In the genomic region with DNA sequence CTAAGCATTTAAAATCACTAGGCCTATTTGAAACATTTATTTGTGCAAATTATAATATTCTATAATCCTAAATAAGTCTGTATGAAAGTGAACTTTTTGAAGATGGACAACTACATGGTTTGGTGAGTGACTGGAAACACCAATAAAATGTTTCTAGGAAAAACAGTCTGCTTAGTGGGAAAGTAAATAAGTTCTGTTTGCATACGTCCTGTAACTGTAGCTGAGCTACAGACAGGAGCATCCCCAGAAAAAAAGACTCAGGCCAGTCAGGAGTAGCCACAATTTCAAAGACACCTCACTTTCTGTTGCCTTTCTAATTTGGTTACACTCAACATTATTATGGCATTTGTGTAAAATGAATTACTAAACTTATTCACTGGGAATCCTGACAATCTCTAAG, we compare ENCODE assay signal across 24 cellular contexts. TPM values are rescaled to one million over a fixed set of nuclear protein-coding genes. Genes with fewer than 3 reads are reported as not detected.
A peak's percentile ranks its signal among the peaks of the same experiment; 100 is the strongest.
DNase-seq lines count a peak whose midpoint lies in the region; ATAC-seq and TF ChIP-seq lines count a peak whose summit lies in the region.
"Had no signal": no experiment of that assay in that cellular context is flagged by ENCODE, and none has a peak within 500 bp of the region (broad histone marks: within the 10 kb centered on the region; RNA-seq: fewer than 3 reads in every experiment).

No MANE protein-coding gene starts in this region.

- H3K4me3 ChIP-seq in endocrine pancreas (ENCODE audit: control insufficient read depth, insufficient read depth, low read length): peak overlapping the region; percentile 34
- H3K4me3 ChIP-seq in neural progenitor cell: no peak overlapping the region
- H3K4me3 ChIP-seq: A549; BLaER1 treated with 17β-estradiol and CSF1 and Interleukin-3, amounts not matched to agents 10 nM and 100 nM; HAP-1 had no signal

- H3K9ac ChIP-seq in endocrine pancreas (ENCODE audit: control insufficient read depth, insufficient read depth, low read length) (no peak overlapping the region), neural progenitor cell (no peak overlapping the region)
- H3K9ac ChIP-seq: BLaER1 treated with 17β-estradiol and CSF1 and Interleukin-3, amounts not matched to agents 10 nM and 100 nM had no signal

- no peaks in the 10 kb centered on the region for H3K27me3 Mint-ChIP-seq in neural progenitor cell (ENCODE audit: insufficient read depth, low read depth)
- H3K27me3 Mint-ChIP-seq: CD4-positive, alpha-beta T cell; CD8-positive, alpha-beta memory T cell had no signal

- no peak overlapping the region for H3K4me2 ChIP-seq in neural progenitor cell
- H3K4me2 ChIP-seq: A549; BLaER1 treated with 17β-estradiol and CSF1 and Interleukin-3, amounts not matched to agents 10 nM and 100 nM had no signal

- H3K27ac Mint-ChIP-seq in neural progenitor cell: no peak overlapping the region
- H3K27ac Mint-ChIP-seq: CD14-positive monocyte; CD4-positive, alpha-beta T cell; CD8-positive, alpha-beta memory T cell; HFFc6 had no signal

- TF ChIP-seq CTCF in neural progenitor cell (IDR thresholded peaks at IDR 0.05) (no peak), foreskin keratinocyte (conservative IDR thresholded peaks at IDR 0.05) (no peak)

- H3F3A ChIP-seq in neural progenitor cell (ENCODE audit: low read depth): no peaks in the 10 kb centered on the region

- DNase-seq in NCI-H510A treated with DMSO at 0.1 percent for 48 hours (lab: John Stamatoyannopoulos, UW): peak; percentile 0
- DNase-seq in NCI-H510A (lab: John Stamatoyannopoulos, UW): no peak
- peak; percentile 28 for DNase-seq in NCI-H748 treated with DMSO at 0.1 percent for 48 hours (lab: John Stamatoyannopoulos, UW)
- DNase-seq in neural progenitor cell (ENCODE audit: low spot score): no peak
- no peak for DNase-seq in foreskin keratinocyte
- no peak for DNase-seq in SK-N-DZ (ENCODE audit: low spot score)
- DNase-seq: 8988T; ACHN; AML-193; BE2C; CD4-positive, alpha-beta T cell; CD8-positive, alpha-beta memory T cell; DMS 273 treated with DMSO at 0.1 percent for 48 hours; DMS79 treated with DMSO at 0.1 percent for 48 hours; GF-D8; GOT3; HFFc6 had no signal

- H3K4me1 ChIP-seq in endocrine pancreas (ENCODE audit: control insufficient read depth, insufficient read depth, low read length) (peaks cover 13% of the 10 kb centered on the region), neural progenitor cell (no peaks in the 10 kb centered on the region), foreskin keratinocyte (no peaks in the 10 kb centered on the region)
- H3K4me1 ChIP-seq: A549; BE2C; BLaER1 treated with 17β-estradiol and CSF1 and Interleukin-3, amounts not matched to agents 10 nM and 100 nM; HAP-1 had no signal

- H3K27me3 ChIP-seq in endocrine pancreas (ENCODE audit: control insufficient read depth, insufficient read depth, low read length) (no peaks in the 10 kb centered on the region), neural progenitor cell (no peaks in the 10 kb centered on the region), foreskin keratinocyte (no peaks in the 10 kb centered on the region)
- H3K27me3 ChIP-seq: BE2C; BLaER1 treated with 17β-estradiol and CSF1 and Interleukin-3, amounts not matched to agents 10 nM and 100 nM had no signal

- H3K9me3 ChIP-seq in endocrine pancreas (ENCODE audit: control insufficient read depth, low read length) (no peaks in the 10 kb centered on the region), neural progenitor cell (ENCODE audit: low read depth) (no peaks in the 10 kb centered on the region)
- H3K9me3 ChIP-seq: A549; BE2C; BLaER1 treated with 17β-estradiol and CSF1 and Interleukin-3, amounts not matched to agents 10 nM and 100 nM; HAP-1 had no signal

- H3K79me2 ChIP-seq in neural progenitor cell (ENCODE audit: low read depth): no peaks in the 10 kb centered on the region

- H4K20me1 ChIP-seq in neural progenitor cell (ENCODE audit: low read depth): no peaks in the 10 kb centered on the region
- H4K20me1 ChIP-seq: BLaER1 treated with 17β-estradiol and CSF1 and Interleukin-3, amounts not matched to agents 10 nM and 100 nM had no signal

- no peaks in the 10 kb centered on the region for H3K9me3 Mint-ChIP-seq in neural progenitor cell
- H3K9me3 Mint-ChIP-seq: CD4-positive, alpha-beta T cell had no signal

- no peaks in the 10 kb centered on the region for H3K36me3 ChIP-seq in endocrine pancreas (ENCODE audit: control insufficient read depth, insufficient read depth, low read length)
- no peaks in the 10 kb centered on the region for H3K36me3 ChIP-seq in neural progenitor cell
- H3K36me3 ChIP-seq: BE2C; BLaER1 treated with 17β-estradiol and CSF1 and Interleukin-3, amounts not matched to agents 10 nM and 100 nM; HAP-1 had no signal

- H3K27ac ChIP-seq in neural progenitor cell (no peak overlapping the region), foreskin keratinocyte (no peak overlapping the region)
- H3K27ac ChIP-seq: A549; BLaER1 treated with 17β-estradiol and CSF1 and Interleukin-3, amounts not matched to agents 10 nM and 100 nM had no signal

- no peak overlapping the region for H3K4me3 Mint-ChIP-seq in neural progenitor cell
- H3K4me3 Mint-ChIP-seq: CD14-positive monocyte; CD4-positive, alpha-beta T cell; CD8-positive, alpha-beta memory T cell; HFFc6 had no signal

- no peak overlapping the region for H2AFZ ChIP-seq in neural progenitor cell (replicated peaks)

- no peaks in the 10 kb centered on the region for H3K36me3 Mint-ChIP-seq in neural progenitor cell
- H3K36me3 Mint-ChIP-seq: CD14-positive monocyte; CD8-positive, alpha-beta memory T cell had no signal

- no peaks in the 10 kb centered on the region for H3K4me1 Mint-ChIP-seq in neural progenitor cell
- H3K4me1 Mint-ChIP-seq: CD14-positive monocyte; CD8-positive, alpha-beta memory T cell had no signal

- no peak for ATAC-seq in foreskin keratinocyte
- ATAC-seq: A549 had no signal

RNA-seq across cellular contexts. Expression of gene KCNJ3, which starts 28.4 kb away (rescaled TPM):
- total RNA-seq in neural progenitor cell (ENCODE audit: low replicate concordance): 0.26 and 0.77 TPM in 2 replicates
- not detected in 2 replicates for total RNA-seq in foreskin keratinocyte
- polyA plus RNA-seq in foreskin keratinocyte: not detected in 2 replicates
- 0.31 and 0.39 TPM in 2 replicates for polyA plus RNA-seq in SK-N-DZ (2014; cell fraction: cytosol; rRNA removed)
- polyA plus RNA-seq in SK-N-DZ (2014; cell fraction: nucleus; rRNA removed): 0.17 and 0.45 TPM in 2 replicates
- total RNA-seq: CD4-positive, alpha-beta T cell; CD8-positive, alpha-beta memory T cell; Daoy; G401; HFFc6 had no signal
- polyA plus RNA-seq: A549; CD14-positive monocyte; CD8-positive, alpha-beta memory T cell had no signal

Comparison
In these comparisons a context has a peak if more than half of its experiments do, and no peak if none do; other contexts are left out.
1. DNase-seq: peak in NCI-H510A treated with DMSO at 0.1 percent for 48 hours (single experiment) and NCI-H748 treated with DMSO at 0.1 percent for 48 hours (single experiment); none in NCI-H510A (single experiment), neural progenitor cell (single experiment), foreskin keratinocyte (0 of 2) and SK-N-DZ (single experiment).